10 cellular contexts compared by ENCODE assay signal in genomic region chr1:54297596-54298283, GRCh38.
DNase-seq lines count a peak whose midpoint lies in the region; ATAC-seq and TF ChIP-seq lines count a peak whose summit lies in the region.
"Had no signal": no experiment of that assay in that cellular context is flagged by ENCODE, and none has a peak within 500 bp of the region (broad histone marks: within the 10 kb centered on the region; RNA-seq: fewer than 3 reads in every experiment).

No MANE protein-coding gene starts in this region.

- H3K27ac ChIP-seq in layer of hippocampus (ENCODE audit: low read depth, low read length) = peak overlapping the region; percentile 92
- peak overlapping the region; percentile 67 to 87 (median 84) for H3K27ac ChIP-seq in stomach
- H3K27ac ChIP-seq: 22Rv1 had no signal

- POLR2A ChIA-PET in WTC11 (lab: Charles Lee) = no interaction called here

- intact Hi-C loops in stomach (cut with DNase I; ENCODE audit: low total_unique reads) = no loop called here

- no peak for TF ChIP-seq EP300 in stomach (IDR thresholded peaks at IDR 0.05)

- H3K36me3 Mint-ChIP-seq in WTC11 = no peaks in the 10 kb centered on the region

- no peak for TF ChIP-seq POLR2A in stomach (IDR thresholded peaks at IDR 0.05)

- H3K4me3 ChIP-seq in stomach = no peak overlapping the region

- H3K27ac Mint-ChIP-seq in WTC11 = 0 out of 2 replicates have a peak overlapping the region, but pooled peaks have one; percentile 88

- H3K9me3 Mint-ChIP-seq in WTC11 = no peaks in the 10 kb centered on the region

- DNase-seq in DMS 273 (lab: John Stamatoyannopoulos, UW; ENCODE audit: unreplicated experiment) (peak; percentile 74), DMS 273 treated with DMSO at 0.1 percent for 48 hours (lab: John Stamatoyannopoulos, UW) (no peak), WTC11 (ENCODE audit: low spot score) (no peak), stomach (no peak)
- DNase-seq in activated effector memory CD4-positive, alpha-beta T cell treated with Interleukin-2 at 50 U/mL for 16 hours = no peak
- DNase-seq: T-helper 1 cell had no signal

- H3K4me3 Mint-ChIP-seq in WTC11 = no peak overlapping the region

- CTCF ChIA-PET in WTC11 (lab: Charles Lee) = interaction anchor here (0.6 to 1.8 kb wide), 7 partner anchors 13 to 306 kb away, joined by 3 to 7 read pairs (median 4); no protein-coding TSS in a partner anchor

- H3K4me1 Mint-ChIP-seq in WTC11 = peaks cover 86% of the 10 kb centered on the region

- no peaks in the 10 kb centered on the region for H3K9me3 ChIP-seq in stomach

- peaks cover 80 to 97% (median 89%) of the 10 kb centered on the region in 4 donors for H3K4me1 ChIP-seq in stomach

- H3K36me3 ChIP-seq in stomach = no peaks in the 10 kb centered on the region

- whole genome bisulfite sequencing in stomach, 5 donors = 40 to 55% (median 50%) methylated on average over 5 to 6 of the region's 6 CpGs

- no peaks in the 10 kb centered on the region for H3K27me3 Mint-ChIP-seq in WTC11 (ENCODE audit: low read depth)

- TF ChIP-seq CTCF in WTC11 (IDR thresholded peaks at IDR 0.05) (no peak), stomach (IDR thresholded peaks at IDR 0.05) (no peak)

- H3K27me3 ChIP-seq in layer of hippocampus (ENCODE audit: control insufficient read depth, insufficient read depth, low read length) = no peaks in the 10 kb centered on the region
- H3K27me3 ChIP-seq in stomach = no peaks in the 10 kb centered on the region

- ATAC-seq in WTC11 = no peak; the same call in 1 of the 2 replicates
- ATAC-seq in HG03354 (IDR thresholded peaks at IDR 0.05; ENCODE audit: poor library complexity, severe bottlenecking, unreplicated experiment) = no peak
- ATAC-seq in HG03139 (IDR thresholded peaks at IDR 0.05; ENCODE audit: unreplicated experiment) = no peak

TF ChIP-seq in WTC11, 78 proteins besides CTCF, POLR2A, EP300 and RAD21:
- no peak for TF ChIP-seq ZNF416 (CRISPR knock-in tag; IDR thresholded peaks at IDR 0.05)
- TF ChIP-seq IRF1 (CRISPR knock-in tag; IDR thresholded peaks at IDR 0.05) = no peak
- no peak for TF ChIP-seq NR2C2 (CRISPR knock-in tag; IDR thresholded peaks at IDR 0.05)
- TF ChIP-seq CREM (CRISPR knock-in tag; IDR thresholded peaks at IDR 0.05) = no peak
- TF ChIP-seq, protein P1, sequence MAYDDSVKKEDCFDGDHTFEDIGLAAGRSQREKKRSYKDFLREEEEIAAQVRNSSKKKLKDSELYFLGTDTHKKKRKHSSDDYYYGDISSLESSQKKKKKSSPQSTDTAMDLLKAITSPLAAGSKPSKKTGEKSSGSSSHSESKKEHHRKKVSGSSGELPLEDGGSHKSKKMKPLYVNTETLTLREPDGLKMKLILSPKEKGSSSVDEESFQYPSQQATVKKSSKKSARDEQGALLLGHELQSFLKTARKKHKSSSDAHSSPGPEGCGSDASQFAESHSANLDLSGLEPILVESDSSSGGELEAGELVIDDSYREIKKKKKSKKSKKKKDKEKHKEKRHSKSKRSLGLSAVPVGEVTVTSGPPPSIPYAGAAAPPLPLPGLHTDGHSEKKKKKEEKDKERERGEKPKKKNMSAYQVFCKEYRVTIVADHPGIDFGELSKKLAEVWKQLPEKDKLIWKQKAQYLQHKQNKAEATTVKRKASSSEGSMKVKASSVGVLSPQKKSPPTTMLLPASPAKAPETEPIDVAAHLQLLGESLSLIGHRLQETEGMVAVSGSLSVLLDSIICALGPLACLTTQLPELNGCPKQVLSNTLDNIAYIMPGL (CRISPR knock-in tag; IDR thresholded peaks at IDR 0.05) = no peak
- TF ChIP-seq MXD4 (CRISPR knock-in tag; IDR thresholded peaks at IDR 0.05; ENCODE audit: borderline replicate concordance) = no peak
